Comparison of ENCODE assay signal across 9 cellular contexts in the genomic region with DNA sequence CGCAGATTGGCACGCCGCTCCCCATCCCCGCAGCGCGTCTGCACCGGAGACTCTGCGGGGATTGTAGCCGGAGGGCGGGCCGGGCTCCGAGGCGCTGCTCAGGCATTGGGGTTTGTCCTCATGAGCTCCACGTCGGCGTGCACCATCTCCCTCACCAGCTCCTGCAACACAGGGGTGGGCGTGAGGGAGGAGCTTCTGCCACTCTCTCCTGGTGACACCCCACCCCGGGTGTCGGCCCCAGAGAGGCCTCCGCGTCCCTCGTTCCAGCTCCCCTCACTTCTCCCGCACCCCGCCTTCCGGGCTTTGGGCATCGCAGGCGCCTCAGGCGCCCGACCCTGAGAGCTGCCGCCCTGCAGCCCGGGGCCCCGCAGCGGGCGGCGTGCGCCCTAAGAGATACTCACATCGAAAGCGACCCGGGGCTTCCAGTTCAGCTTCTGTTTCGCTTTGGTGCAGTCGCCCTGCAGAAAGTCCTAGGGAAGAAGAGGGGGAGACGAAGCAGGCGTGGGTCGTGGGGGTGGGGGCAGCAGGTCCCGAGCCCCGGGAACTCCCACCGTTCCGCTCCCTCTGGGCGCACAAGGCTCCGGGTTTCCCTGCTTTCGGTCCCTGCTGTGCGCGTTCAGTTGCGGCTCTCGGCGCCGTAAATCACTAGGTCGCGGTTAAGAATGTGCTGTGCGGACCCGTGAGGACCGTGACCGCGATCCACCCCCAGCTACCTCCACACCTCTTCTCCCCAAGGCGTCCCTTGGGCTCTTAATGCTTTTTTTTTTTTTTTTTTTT. TPM values are rescaled to one million over a fixed set of nuclear protein-coding genes. Genes with fewer than 3 reads are reported as not detected.
A peak's percentile ranks its signal among the peaks of the same experiment; 100 is the strongest.
DNase-seq lines count a peak whose midpoint lies in the region; ATAC-seq lines count a peak whose summit lies in the region.
"Had no signal": no experiment of that assay in that cellular context is flagged by ENCODE, and none has a peak within 500 bp of the region (broad histone marks: within the 10 kb centered on the region; RNA-seq: fewer than 3 reads in every experiment).

No MANE protein-coding gene starts in this region.

- H3K36me3 Mint-ChIP-seq in T-helper 1 cell treated with Interleukin-12 subunit alpha and Interleukin-12 subunit beta and Interleukin-4 antibody, amounts not matched to agents 30 μg/mL and 1 μg/mL, for 36 hours (ENCODE audit: low read depth) = peaks cover 3% of the 10 kb centered on the region

- DNase-seq in Right ventricle myocardium inferior (ENCODE audit: missing footprints) (no peak), NCI-H2081 (lab: John Stamatoyannopoulos, UW) (no peak), activated gamma-delta T cell treated with Interleukin-2 at 50 U/mL for 16 hours (no peak), iPS-NIHi7 (ENCODE audit: extremely low spot score) (no peak)

- H3K36me3 ChIP-seq in rectal smooth muscle tissue (ENCODE audit: control insufficient read depth, insufficient read depth, low read length) = peaks cover 4% of the 10 kb centered on the region

- H3K27me3 Mint-ChIP-seq in T-helper 1 cell treated with Interleukin-12 subunit alpha and Interleukin-12 subunit beta and Interleukin-4 antibody, amounts not matched to agents 30 μg/mL and 1 μg/mL, for 36 hours (ENCODE audit: low read depth) = peaks cover 79% of the 10 kb centered on the region

- no peak overlapping the region for H3K27ac ChIP-seq in rectal smooth muscle tissue (ENCODE audit: low read depth, low read length)
- H3K27ac ChIP-seq: HL-60 had no signal

- H3K4me3 ChIP-seq in rectal smooth muscle tissue (ENCODE audit: low read length) = peak overlapping the region; percentile 52

- H3K9ac ChIP-seq in rectal smooth muscle tissue (ENCODE audit: low read length) = no peak overlapping the region

- no peaks in the 10 kb centered on the region for H3K9me3 Mint-ChIP-seq in T-helper 1 cell treated with Interleukin-12 subunit alpha and Interleukin-12 subunit beta and Interleukin-4 antibody, amounts not matched to agents 30 μg/mL and 1 μg/mL, for 36 hours

- peak overlapping the region; percentile 28 for H3K4me3 Mint-ChIP-seq in T-helper 1 cell treated with Interleukin-12 subunit alpha and Interleukin-12 subunit beta and Interleukin-4 antibody, amounts not matched to agents 30 μg/mL and 1 μg/mL, for 36 hours

- ATAC-seq in GM18502 (IDR thresholded peaks at IDR 0.05; ENCODE audit: poor library complexity, unreplicated experiment) = peak; percentile 62
- peak; percentile 17 for ATAC-seq in Right ventricle myocardium inferior
- no peak for ATAC-seq in HG02970 (IDR thresholded peaks at IDR 0.05; ENCODE audit: low FRiP score, unreplicated experiment)

- H3K27ac Mint-ChIP-seq in T-helper 1 cell treated with Interleukin-12 subunit alpha and Interleukin-12 subunit beta and Interleukin-4 antibody, amounts not matched to agents 30 μg/mL and 1 μg/mL, for 36 hours = no peak overlapping the region

- intact Hi-C loops in Right ventricle myocardium inferior (cut with DNase I) = no loop called here

- H3K4me1 Mint-ChIP-seq in T-helper 1 cell treated with Interleukin-12 subunit alpha and Interleukin-12 subunit beta and Interleukin-4 antibody, amounts not matched to agents 30 μg/mL and 1 μg/mL, for 36 hours (ENCODE audit: low read depth) = peaks cover 12% of the 10 kb centered on the region

- H3K4me1 ChIP-seq in rectal smooth muscle tissue (ENCODE audit: control insufficient read depth, insufficient read depth, low read length) = no peaks in the 10 kb centered on the region

- peaks cover 22% of the 10 kb centered on the region for H3K27me3 ChIP-seq in rectal smooth muscle tissue (ENCODE audit: control insufficient read depth, insufficient read depth, low read length)

RNA-seq across cellular contexts. Expression of a gene that starts 14.5 kb away (rescaled TPM):
- 2.7 TPM for total RNA-seq in Right ventricle myocardium inferior
